ENCODE assay signal across 9 cellular contexts in the genomic region with DNA sequence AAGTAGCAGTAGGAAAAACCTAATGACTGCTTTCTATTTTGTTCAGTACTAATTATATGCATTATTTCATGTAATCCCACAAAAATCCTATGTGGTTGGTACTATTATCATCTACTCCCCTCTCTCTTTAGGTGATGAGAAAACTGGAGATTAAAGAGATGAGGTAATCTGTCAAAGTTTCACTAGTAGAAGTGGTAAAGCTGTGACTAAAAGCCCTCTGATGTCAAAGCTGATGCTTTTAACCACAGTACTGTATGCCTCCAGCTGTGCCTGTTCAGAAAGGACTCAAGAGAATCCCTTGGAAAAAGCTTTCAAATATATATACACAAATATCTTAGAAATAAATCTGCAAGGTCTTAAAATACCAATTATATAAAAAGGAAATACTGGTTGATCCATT. TPM values are rescaled to one million over a fixed set of nuclear protein-coding genes. Genes with fewer than 3 reads are reported as not detected.
A peak's percentile ranks its signal among the peaks of the same experiment; 100 is the strongest.
DNase-seq lines count a peak whose midpoint lies in the region; ATAC-seq and TF ChIP-seq lines count a peak whose summit lies in the region.
"Had no signal": no experiment of that assay in that cellular context is flagged by ENCODE, and none has a peak within 500 bp of the region (broad histone marks: within the 10 kb centered on the region; RNA-seq: fewer than 3 reads in every experiment).

No MANE protein-coding gene starts in this region.

- TF ChIP-seq CTCF in GM10266 (IDR thresholded peaks at IDR 0.05; ENCODE audit: control insufficient read depth, insufficient read depth, low read depth, missing control alignments): no peak

- DNase-seq in GM10266 (ENCODE audit: extremely low spot score) (peak; percentile 35), astrocyte of the hippocampus (ENCODE audit: low read depth, low spot score) (peak; percentile 50), occipital lobe (lab: John Stamatoyannopoulos, UW) (no peak), NCI-H526 treated with DMSO at 0.1 percent for 48 hours (lab: John Stamatoyannopoulos, UW) (no peak), SHP77 treated with DMSO at 0.1 percent for 48 hours (lab: John Stamatoyannopoulos, UW) (no peak), RPMI8226 (no peak)
- DNase-seq: effector CD4-positive, alpha-beta T cell had no signal

- peak; percentile 80 for ATAC-seq in GM19395 (IDR thresholded peaks at IDR 0.05; ENCODE audit: unreplicated experiment)
- peak; percentile 51 for ATAC-seq in HG03064 (IDR thresholded peaks at IDR 0.05; ENCODE audit: low read depth, unreplicated experiment)

RNA-seq across cellular contexts. Expression of a gene that starts 38.0 kb away (rescaled TPM):
- total RNA-seq in occipital lobe: 78.0 TPM

Comparison
In these comparisons a context has a peak if more than half of its experiments do, and no peak if none do; other contexts are left out.
1. DNase-seq: peak in GM10266 (single experiment) and astrocyte of the hippocampus (single experiment); none in occipital lobe (single experiment), NCI-H526 treated with DMSO at 0.1 percent for 48 hours (single experiment), SHP77 treated with DMSO at 0.1 percent for 48 hours (single experiment) and RPMI8226 (single experiment).